In genomic region chr15:71118345-71118744, GRCh38 we compare ENCODE assay signal across 26 cellular contexts. TPM values are rescaled to one million over a fixed set of nuclear protein-coding genes. Genes with fewer than 3 reads are reported as not detected.
"Had no signal": no experiment of that assay in that cellular context is flagged by ENCODE, and none has a peak within 500 bp of the region (broad histone marks: within the 10 kb centered on the region; RNA-seq: fewer than 3 reads in every experiment).

No MANE protein-coding gene starts in this region.

- H3K27ac ChIP-seq: adrenal gland, breast epithelium, colonic mucosa, dorsolateral prefrontal cortex, esophagus muscularis mucosa, neutrophil, ovary, transverse colon, VCaP had no signal

- H3K9me3 ChIP-seq: adrenal gland, breast epithelium, colonic mucosa, esophagus muscularis mucosa, neutrophil, ovary, transverse colon, uterus had no signal

- H3K36me3 ChIP-seq: adrenal gland, breast epithelium, colonic mucosa, esophagus muscularis mucosa, neutrophil, ovary, transverse colon, uterus had no signal

- ATAC-seq: effector memory CD8-positive, alpha-beta T cell; left lobe of liver; naive thymus-derived CD8-positive, alpha-beta T cell; sciatic nerve; stimulated activated effector memory CD8-positive, alpha-beta T cell treated with anti-CD3 and anti-CD28 coated beads, Interleukin-12 subunit alpha, Interleukin-12 subunit beta, amount 100 ng/mL, for 72 hours; stimulated activated naive CD8-positive, alpha-beta T cell treated with anti-CD3 and anti-CD28 coated beads, Interleukin-15, amount 100 ng/mL, for 72 hours had no signal

- H3K4me1 ChIP-seq: adrenal gland, breast epithelium, colonic mucosa had no signal

- H3K27me3 ChIP-seq: adrenal gland, breast epithelium, colonic mucosa, ovary, uterus had no signal

- FAIRE-seq: frontal cortex, small intestine had no signal

- H3K27ac Mint-ChIP-seq: activated naive CD8-positive, alpha-beta T cell; effector memory CD8-positive, alpha-beta T cell; stimulated activated effector memory CD8-positive, alpha-beta T cell treated with anti-CD3 and anti-CD28 coated beads, Interleukin-12 subunit alpha, Interleukin-12 subunit beta, amount 100 ng/mL, for 72 hours had no signal

- H3K9me3 Mint-ChIP-seq: effector memory CD8-positive, alpha-beta T cell; stimulated activated effector memory CD8-positive, alpha-beta T cell treated with anti-CD3 and anti-CD28 coated beads, Interleukin-12 subunit alpha, Interleukin-12 subunit beta, amount 100 ng/mL, for 72 hours; stimulated activated naive CD8-positive, alpha-beta T cell treated with anti-CD3 and anti-CD28 coated beads, Interleukin-15, amount 100 ng/mL, for 72 hours had no signal

- H3K36me3 Mint-ChIP-seq: activated naive CD8-positive, alpha-beta T cell; naive thymus-derived CD8-positive, alpha-beta T cell; stimulated activated effector memory CD8-positive, alpha-beta T cell treated with anti-CD3 and anti-CD28 coated beads, Interleukin-12 subunit alpha, Interleukin-12 subunit beta, amount 100 ng/mL, for 72 hours had no signal

- DNase-seq: activated CD4-positive, alpha-beta T cell treated with anti-CD3 and anti-CD28 coated beads, Interleukin-2, amount 50 U/mL, for 1 hour; activated CD4-positive, CD25-positive, alpha-beta regulatory T cell treated with anti-CD3 and anti-CD28 coated beads, Interleukin-2, amount 50 U/mL, for 72 hours; activated gamma-delta T cell treated with Interleukin-2 at 50 U/mL for 16 hours; activated T-cell treated with anti-CD3 and anti-CD28 coated beads, Interleukin-2, amount 50 U/mL, for 1 hour; adrenal gland; colonic mucosa; dorsolateral prefrontal cortex; effector memory CD8-positive, alpha-beta T cell; islet precursor cell; naive thymus-derived CD8-positive, alpha-beta T cell; ovary; small intestine; stimulated activated CD4-positive, alpha-beta T cell treated with anti-CD3 and anti-CD28 coated beads, Interleukin-2, amount 100 ng/mL, for 24 hours; stimulated activated naive CD8-positive, alpha-beta T cell treated with anti-CD3 and anti-CD28 coated beads, Interleukin-15, amount 100 ng/mL, for 72 hours; transverse colon; uterus had no signal

- H3K4me3 Mint-ChIP-seq: activated naive CD8-positive, alpha-beta T cell; effector memory CD8-positive, alpha-beta T cell; naive thymus-derived CD8-positive, alpha-beta T cell; stimulated activated effector memory CD8-positive, alpha-beta T cell treated with anti-CD3 and anti-CD28 coated beads, Interleukin-12 subunit alpha, Interleukin-12 subunit beta, amount 100 ng/mL, for 72 hours; stimulated activated naive CD8-positive, alpha-beta T cell treated with anti-CD3 and anti-CD28 coated beads, Interleukin-15, amount 100 ng/mL, for 72 hours had no signal

- H3K4me3 ChIP-seq: adrenal gland, breast epithelium, colonic mucosa, dorsolateral prefrontal cortex, esophagus muscularis mucosa, ovary, transverse colon, uterus had no signal

RNA-seq across cellular contexts. Expression of gene THSD4, which starts 3.1 kb away (rescaled TPM):
- total RNA-seq: naive thymus-derived CD8-positive, alpha-beta T cell; T-helper 2 cell treated with Interferon-gamma antibody and Interleukin-4, amounts not matched to agents 100 ng/mL and 5 ng/mL, for 36 hours had no signal
- polyA plus RNA-seq: naive thymus-derived CD8-positive, alpha-beta T cell had no signal
